ENCODE assay signal across 22 cellular contexts in the genomic region with DNA sequence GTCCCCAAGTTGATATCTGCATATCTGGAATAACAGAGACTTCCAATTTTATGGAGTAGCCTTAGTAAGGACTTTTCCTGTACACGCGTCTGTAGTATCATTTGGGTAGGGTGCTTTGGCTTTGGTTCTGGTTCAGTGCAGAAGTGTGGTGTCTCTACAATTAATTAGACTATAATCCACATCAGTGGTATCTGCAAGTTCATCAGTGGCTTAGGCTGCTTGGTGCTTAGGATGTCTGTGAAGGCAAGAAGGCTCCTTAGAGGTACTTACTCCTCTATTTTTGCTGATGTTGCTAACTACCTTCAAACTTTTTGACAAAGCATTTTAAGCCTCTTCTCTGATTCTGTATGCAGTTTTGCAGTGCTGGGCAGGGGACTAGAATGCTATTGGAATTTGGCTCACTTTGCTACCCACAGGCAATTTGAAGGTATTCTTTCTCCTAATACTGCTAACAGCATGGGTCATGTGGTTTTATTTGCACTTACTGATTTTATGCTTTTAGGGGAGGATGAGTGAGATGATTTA.
"Had no signal": no experiment of that assay in that cellular context is flagged by ENCODE, and none has a peak within 500 bp of the region (broad histone marks: within the 10 kb centered on the region; RNA-seq: fewer than 3 reads in every experiment).

No MANE protein-coding gene starts in this region.

- H3K36me3 ChIP-seq: SJSA1 had no signal

- DNase-seq: IMR-90, Kasumi-1, KG1, MM.1S, NCI-H1092 treated with DMSO at 0.1 percent for 48 hours, NCI-H1436, NCI-H187, NCI-H2029, NCI-H2081 treated with DMSO at 0.1 percent for 48 hours, NCI-H2171, NCI-H226, NCI-H446, NCI-H510A, NCI-H524 treated with DMSO at 0.1 percent for 48 hours, NCI-H69, NCI-H774, Right ventricle myocardium superior, RPMI8226, SIG-M5 had no signal

- H3K4me1 ChIP-seq: SJSA1 had no signal

- H3K4me3 ChIP-seq: SJSA1, SK-N-MC had no signal

- H3K27me3 ChIP-seq: SJSA1 had no signal

- H3K27ac ChIP-seq: HL-60, SJSA1, SK-N-MC had no signal
